ENCODE assay signal across 12 cellular contexts in genomic region chr19:38661996-38662395, GRCh38. TPM values are rescaled to one million over a fixed set of nuclear protein-coding genes. Genes with fewer than 3 reads are reported as not detected.
DNase-seq lines count a peak whose midpoint lies in the region; ATAC-seq and TF ChIP-seq lines count a peak whose summit lies in the region.
"Had no signal": no experiment of that assay in that cellular context is flagged by ENCODE, and none has a peak within 500 bp of the region (broad histone marks: within the 10 kb centered on the region; RNA-seq: fewer than 3 reads in every experiment).

No MANE protein-coding gene starts in this region.

- H3K9me3 ChIP-seq in right cardiac atrium (ENCODE audit: control insufficient read depth, low read length): no peaks in the 10 kb centered on the region
- H3K9me3 ChIP-seq in skeletal muscle satellite cell (replicated peaks; ENCODE audit: low read length): no peaks in the 10 kb centered on the region
- H3K9me3 ChIP-seq in ovary: no peaks in the 10 kb centered on the region

- peak overlapping the region; percentile 8 for H3K9ac ChIP-seq in skeletal muscle satellite cell (ENCODE audit: low read depth, low read length)

- TF ChIP-seq POLR2A in ovary (IDR thresholded peaks at IDR 0.05): no peak

- TF ChIP-seq CTCF in RWPE1 (conservative IDR thresholded peaks at IDR 0.05; ENCODE audit: low read depth) (no peak), ovary (IDR thresholded peaks at IDR 0.05) (no peak)

- H3K27me3 ChIP-seq in H7 (ENCODE audit: control insufficient read depth, insufficient read depth, low read length) (no peaks in the 10 kb centered on the region), right cardiac atrium (ENCODE audit: control insufficient read depth, insufficient read depth) (no peaks in the 10 kb centered on the region), skeletal muscle satellite cell (ENCODE audit: control insufficient read depth, insufficient read depth, low read length) (no peaks in the 10 kb centered on the region), ovary (no peaks in the 10 kb centered on the region)

- POLR2A ChIA-PET in RWPE1 (lab: Yijun Ruan, JAX; ENCODE audit: low non-redundant PET): interaction anchor here (1.4 kb wide), 1 partner anchor 22 kb away, joined by 4 read pairs; no protein-coding TSS in a partner anchor

- no peak overlapping the region for H3K4me2 ChIP-seq in skeletal muscle satellite cell (ENCODE audit: low read length)

- no peak overlapping the region for H3K4me3 ChIP-seq in H7 (ENCODE audit: insufficient read depth, low read depth, low read length)
- no peak overlapping the region for H3K4me3 ChIP-seq in right cardiac atrium (ENCODE audit: low read length)
- H3K4me3 ChIP-seq in skeletal muscle satellite cell (ENCODE audit: low read length): no peak overlapping the region
- H3K4me3 ChIP-seq in ovary: no peak overlapping the region

- peak overlapping the region; percentile 98 for H3K27ac ChIP-seq in RWPE1
- H3K27ac ChIP-seq in right cardiac atrium (ENCODE audit: low read length): peak overlapping the region; percentile 88
- H3K27ac ChIP-seq in ovary: no peak overlapping the region

- peak; percentile 50 for DNase-seq in H7
- DNase-seq in RWPE1 (ENCODE audit: low spot score): no peak
- DNase-seq in right cardiac atrium: no peak
- DNase-seq in activated gamma-delta T cell treated with Interleukin-2 at 50 U/mL for 16 hours: no peak
- DNase-seq in ovary: no peak
- DNase-seq: amygdala; NCI-H2227 treated with DMSO at 0.1 percent for 48 hours; stimulated activated CD4-positive, alpha-beta T cell treated with anti-CD3 and anti-CD28 coated beads, Interleukin-2, amount 100 ng/mL, for 48 hours had no signal

- H3K4me1 ChIP-seq in right cardiac atrium (ENCODE audit: control insufficient read depth, insufficient read depth, low read length) (peaks cover 57% of the 10 kb centered on the region), skeletal muscle satellite cell (ENCODE audit: control insufficient read depth, insufficient read depth, low read length) (peaks cover 91% of the 10 kb centered on the region), ovary (ENCODE audit: insufficient read depth) (peaks cover 63% of the 10 kb centered on the region)

- CTCF ChIA-PET in RWPE1 (lab: Yijun Ruan, JAX): interaction anchor here (0.7 to 1.0 kb wide), 2 partner anchors 26 to 152 kb away, joined by 3 to 8 read pairs; no protein-coding TSS in a partner anchor

- H3K36me3 ChIP-seq in H7 (replicated peaks; ENCODE audit: control insufficient read depth, insufficient read depth, low read length) (peaks cover 2% of the 10 kb centered on the region; the same call in 1 of the 2 replicates), skeletal muscle satellite cell (ENCODE audit: insufficient read depth, low read length) (peaks cover 34% of the 10 kb centered on the region), ovary (no peaks in the 10 kb centered on the region)

- intact Hi-C loops in right cardiac atrium (cut with DNase I): no loop called here
- intact Hi-C loops in ovary (cut with DNase I): no loop called here

- ATAC-seq in right cardiac atrium (no peak), HG03439 (IDR thresholded peaks at IDR 0.05; ENCODE audit: unreplicated experiment) (no peak), HG02759 (IDR thresholded peaks at IDR 0.05; ENCODE audit: unreplicated experiment) (no peak)

- TF ChIP-seq EP300 in ovary (IDR thresholded peaks at IDR 0.05): no peak

- 7% methylated on average over 1 of the region's 1 CpG for WGBS in right cardiac atrium
- 7 to 22% (median 9%) methylated on average over 1 of the region's 1 CpG for WGBS in ovary, 3 donors

RNA-seq across cellular contexts. Expression of gene ACTN4, which starts 14.5 kb away (rescaled TPM):
- total RNA-seq in H7 (2014; rRNA removed; shearing (Covaris generic)): 163 and 226 TPM in 2 replicates
- total RNA-seq in right cardiac atrium: 100 to 1,000 TPM; 116 to 226 (median 122) TPM
- polyA plus RNA-seq in right cardiac atrium: 87.4 TPM
- 162 and 238 TPM in 2 replicates for total RNA-seq in skeletal muscle satellite cell (2012; rRNA removed)
- 100 to 1,000 TPM; 139 to 419 (median 299) TPM for total RNA-seq in ovary
- polyA plus RNA-seq in ovary: 100 to 1,000 TPM; 188 to 458 TPM

RNA-seq across cellular contexts. Expression of gene EIF3K, which starts 43.0 kb away (rescaled TPM):
- total RNA-seq in H7 (2014; rRNA removed; shearing (Covaris generic)): 408 and 422 TPM in 2 replicates
- 100 to 1,000 TPM; 477 to 576 (median 534) TPM for total RNA-seq in right cardiac atrium
- 829 TPM for polyA plus RNA-seq in right cardiac atrium
- total RNA-seq in skeletal muscle satellite cell (2012; rRNA removed): 591 and 1,054 TPM in 2 replicates
- total RNA-seq in ovary: 100 to 1,000 TPM; 247 to 527 (median 267) TPM
- polyA plus RNA-seq in ovary: 100 to 1,000 TPM; 215 to 391 TPM

RNA-seq across cellular contexts. Expression of gene MAP4K1, which starts 44.2 kb away (rescaled TPM):
- total RNA-seq in H7 (2014; rRNA removed; shearing (Covaris generic)): 8.2 and 13.7 TPM in 2 replicates
- total RNA-seq in right cardiac atrium (1 to 10 TPM; 1.0 to 4.4 (median 3.0) TPM), ovary (1 to 10 TPM in 6 of 7 donors, under 1 TPM in 1; 0.95 to 6.1 (median 2.6) TPM)
- polyA plus RNA-seq in right cardiac atrium (0.88 TPM), ovary (1 to 10 TPM; 1.0 to 2.6 TPM)
- 0.25 TPM in 1 of 2 replicates, not detected in the other for total RNA-seq in skeletal muscle satellite cell (2012; rRNA removed)
- total RNA-seq: G401 had no signal

Comparison
In these comparisons a context has a peak if more than half of its experiments do, and no peak if none do; other contexts are left out.
1. H3K27ac ChIP-seq: peak in RWPE1 (single experiment) and right cardiac atrium (single experiment); none in ovary (0 of 2).